In the genomic region with DNA sequence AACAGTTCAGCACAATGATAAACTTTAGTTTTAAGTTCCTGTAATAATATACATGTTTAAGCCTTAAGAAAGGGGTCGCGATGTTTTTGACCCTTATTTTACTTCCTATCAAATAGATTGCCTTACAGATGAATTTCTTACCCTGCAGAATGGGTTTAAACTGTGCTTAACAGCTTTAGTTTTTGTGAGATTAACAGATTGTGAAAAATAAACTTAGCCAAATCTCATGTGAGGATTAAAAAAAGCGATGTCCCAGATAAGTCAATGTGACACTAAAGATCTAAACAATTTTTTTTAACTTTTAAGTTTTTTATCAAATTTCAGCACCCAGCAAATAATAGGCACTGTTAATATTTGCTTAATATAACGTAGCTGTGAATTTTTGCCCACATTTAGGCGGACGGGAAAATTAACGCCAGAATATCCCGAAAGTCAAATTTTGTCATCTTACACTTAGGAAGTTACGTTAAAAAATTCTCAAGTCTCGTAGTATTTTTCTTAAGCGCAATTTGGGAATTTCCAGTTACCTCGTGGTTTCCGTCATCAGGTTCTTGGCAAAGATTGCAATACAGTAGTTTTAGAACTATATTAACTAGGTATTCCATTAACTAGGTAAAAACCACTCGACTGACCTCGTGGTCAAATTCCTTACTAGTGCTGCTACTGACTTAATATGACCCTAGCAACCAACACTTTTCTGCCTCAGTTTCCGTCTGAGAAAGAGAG, we compare ENCODE assay signal across 8 cellular contexts. TPM values are rescaled to one million over a fixed set of nuclear protein-coding genes. Genes with fewer than 3 reads are reported as not detected.
DNase-seq lines count a peak whose midpoint lies in the region; ATAC-seq and TF ChIP-seq lines count a peak whose summit lies in the region.

No MANE protein-coding gene starts in this region.

- peak overlapping the region; percentile 92 for H3K4me3 ChIP-seq in DOHH2 (ENCODE audit: low read length)
- H3K4me3 ChIP-seq in PC-9 = peak overlapping the region; percentile 94
- peak overlapping the region; percentile 100 for H3K4me3 ChIP-seq in osteoblast (ENCODE audit: insufficient read depth, low read length)

- no peak for ATAC-seq in GM19397 (IDR thresholded peaks at IDR 0.05; ENCODE audit: unreplicated experiment)

- TF ChIP-seq CTCF in DOHH2 (IDR thresholded peaks at IDR 0.05; ENCODE audit: low read depth, low read length, poor library complexity, severe bottlenecking) = no peak
- TF ChIP-seq CTCF in PC-9 (conservative IDR thresholded peaks at IDR 0.05) = no peak
- TF ChIP-seq CTCF in osteoblast (IDR thresholded peaks at IDR 0.05; ENCODE audit: extremely low read depth, low read depth, low read length) = no peak
- no peak for TF ChIP-seq CTCF in GM13976 (IDR thresholded peaks at IDR 0.05; ENCODE audit: borderline replicate concordance, control extremely low read depth, extremely low read depth, insufficient read depth, missing control alignments)

- peak overlapping the region; percentile 86 for H3K4me2 ChIP-seq in DOHH2 (ENCODE audit: low read length)
- H3K4me2 ChIP-seq in PC-9 = peak overlapping the region; percentile 100
- H3K4me2 ChIP-seq in osteoblast (ENCODE audit: insufficient read depth, low read length) = peak overlapping the region; percentile 93

- H3K36me3 ChIP-seq in DOHH2 (ENCODE audit: control insufficient read depth, low read length) (peaks cover 62% of the 10 kb centered on the region), PC-9 (ENCODE audit: low read depth) (peaks cover 52% of the 10 kb centered on the region), osteoblast (ENCODE audit: insufficient read depth, low read length) (peaks cover 47% of the 10 kb centered on the region)

- POLR2A ChIA-PET in PC-9 (lab: Charles Lee; ENCODE audit: unreplicated experiment) = no interaction called here

- H3K79me2 ChIP-seq in DOHH2 (ENCODE audit: control insufficient read depth, low read length) (peaks cover 63% of the 10 kb centered on the region), PC-9 (ENCODE audit: low read depth) (peaks cover 62% of the 10 kb centered on the region), osteoblast (ENCODE audit: insufficient read depth, low read length) (peaks cover 61% of the 10 kb centered on the region)

- no TSS peak for BruUV-seq in PC-9 (replicated peaks; lab: Mats Ljungman, UMichigan)

- H4K20me1 ChIP-seq in DOHH2 (ENCODE audit: control insufficient read depth, insufficient read depth, low read depth, low read length) = peaks cover 42% of the 10 kb centered on the region
- peaks cover 59% of the 10 kb centered on the region for H4K20me1 ChIP-seq in PC-9 (ENCODE audit: insufficient read depth)
- peaks cover 57% of the 10 kb centered on the region for H4K20me1 ChIP-seq in osteoblast (ENCODE audit: insufficient read depth, low read length)

- H3K9me3 ChIP-seq in DOHH2 (ENCODE audit: control insufficient read depth, insufficient read depth, low read length) = no peaks in the 10 kb centered on the region
- H3K9me3 ChIP-seq in PC-9 (ENCODE audit: insufficient read depth, low read depth) = no peaks in the 10 kb centered on the region
- no peaks in the 10 kb centered on the region for H3K9me3 ChIP-seq in osteoblast (ENCODE audit: low read depth, low read length)

- CTCF ChIA-PET in PC-9 (lab: Charles Lee) = no interaction called here

- H3K4me1 ChIP-seq in DOHH2 (ENCODE audit: control insufficient read depth, low read length) = peaks cover 53% of the 10 kb centered on the region
- H3K4me1 ChIP-seq in PC-9 (replicated peaks; ENCODE audit: insufficient read depth) = peaks cover 39% of the 10 kb centered on the region
- peaks cover 45% of the 10 kb centered on the region for H3K4me1 ChIP-seq in osteoblast (ENCODE audit: insufficient read depth, low read length)

- intact Hi-C loops in PC-9 (cut with micrococcal nuclease; ENCODE audit: unreplicated experiment) = loop anchor here (10.0 kb wide), 1 partner anchor 117 kb away; a partner anchor contains a TSS

- DNase-seq in PC-9 (no peak), epithelial cell of prostate (ENCODE audit: low read depth, low spot score) (no peak), osteoblast (ENCODE audit: insufficient read length, low spot score, missing footprints) (no peak), GM13976 (ENCODE audit: low spot score) (no peak), activated gamma-delta T cell treated with Interleukin-2 at 50 U/mL for 16 hours (no peak), NCI-H187 (lab: John Stamatoyannopoulos, UW) (no peak)

- H3F3A ChIP-seq in DOHH2 (ENCODE audit: control insufficient read depth, insufficient read depth) (peaks cover 24% of the 10 kb centered on the region), PC-9 (ENCODE audit: insufficient read depth, low read depth) (peaks cover 54% of the 10 kb centered on the region)

- in situ Hi-C loops in GM13976 (cut with MboI; ENCODE audit: low sequenced_read_pairs, unreplicated experiment) = no loop called here

- H2AFZ ChIP-seq in PC-9 (no peak overlapping the region), osteoblast (ENCODE audit: low read length) (no peak overlapping the region)

- H3K9me2 ChIP-seq in DOHH2 (replicated peaks; ENCODE audit: control insufficient read depth, low read length) (no peaks in the 10 kb centered on the region), PC-9 (ENCODE audit: insufficient read depth) (no peaks in the 10 kb centered on the region)

- no peaks in the 10 kb centered on the region for H3K27me3 ChIP-seq in DOHH2 (ENCODE audit: control insufficient read depth, low read length)
- no peaks in the 10 kb centered on the region for H3K27me3 ChIP-seq in PC-9 (ENCODE audit: insufficient read depth, low read depth)
- no peaks in the 10 kb centered on the region for H3K27me3 ChIP-seq in osteoblast (ENCODE audit: insufficient read depth, low read length)

- H3K27ac ChIP-seq in DOHH2 (ENCODE audit: low read depth, low read length) (peak overlapping the region; percentile 77), PC-9 (peak overlapping the region; percentile 81), epithelial cell of prostate (peak overlapping the region; percentile 89), osteoblast (ENCODE audit: low read depth, low read length) (peak overlapping the region; percentile 100)

RNA-seq across cellular contexts. Expression of a gene that starts 1.2 kb away (rescaled TPM):
- 486 and 550 TPM in 2 replicates for total RNA-seq in PC-9 (2021)
- 402 and 446 TPM in 2 replicates for total RNA-seq in osteoblast

RNA-seq across cellular contexts. Expression of a gene that starts 11.8 kb away (rescaled TPM):
- total RNA-seq in PC-9 (2021) = 0.75 and 2.1 TPM in 2 replicates
- under 0.01 TPM in 1 of 2 replicates, not detected in the other for total RNA-seq in osteoblast
